ENCODE assay signal across 5 cellular contexts in genomic region chr2:24088960-24089359, GRCh38. TPM values are rescaled to one million over a fixed set of nuclear protein-coding genes. Genes with fewer than 3 reads are reported as not detected.
"Had no signal": no experiment of that assay in that cellular context is flagged by ENCODE, and none has a peak within 500 bp of the region (broad histone marks: within the 10 kb centered on the region; RNA-seq: fewer than 3 reads in every experiment).

No MANE protein-coding gene starts in this region.

RNA-seq across cellular contexts. Expression of gene PFN4, which starts 34.2 kb away (rescaled TPM):
- total RNA-seq: activated CD4-positive, alpha-beta T cell treated with anti-CD3 and anti-CD28 coated beads, Interleukin-2, amount 10 ng/mL, durations not matched to agents 7 days and 5 days; activated naive CD4-positive, alpha-beta T cell treated with anti-CD3 and anti-CD28 coated beads, Interleukin-2, amount 50 U/mL, for 72 hours; OCI-LY7; T-helper 1 cell treated with Interleukin-12 subunit alpha and Interleukin-12 subunit beta and Interleukin-4 antibody, amounts not matched to agents 30 ng/mL and 1 ng/mL, for 36 hours; T-helper 2 cell treated with Interferon-gamma antibody and Interleukin-4, amounts not matched to agents 100 ng/mL and 5 ng/mL, for 36 hours had no signal
